In genomic region chr9:113361304-113362018, GRCh38 we compare ENCODE assay signal across 15 cellular contexts. TPM values are rescaled to one million over a fixed set of nuclear protein-coding genes. Genes with fewer than 3 reads are reported as not detected.
DNase-seq lines count a peak whose midpoint lies in the region; ATAC-seq, FAIRE-seq and TF ChIP-seq lines count a peak whose summit lies in the region.
"Had no signal": no experiment of that assay in that cellular context is flagged by ENCODE, and none has a peak within 500 bp of the region (broad histone marks: within the 10 kb centered on the region; RNA-seq: fewer than 3 reads in every experiment).

No MANE protein-coding gene starts in this region.

- H3K9me3 Mint-ChIP-seq in activated CD4-positive, alpha-beta T cell treated with anti-CD3 and anti-CD28 coated beads for 36 hours (ENCODE audit: low read depth) = no peaks in the 10 kb centered on the region
- no peaks in the 10 kb centered on the region for H3K9me3 Mint-ChIP-seq in activated CD4-positive, alpha-beta T cell treated with anti-CD3 and anti-CD28 coated beads, Interleukin-2, amount 10 ng/mL, durations not matched to agents 7 days and 5 days

- H3K27me3 Mint-ChIP-seq in activated CD4-positive, alpha-beta T cell treated with anti-CD3 and anti-CD28 coated beads for 36 hours = peaks cover 7% of the 10 kb centered on the region
- no peaks in the 10 kb centered on the region for H3K27me3 Mint-ChIP-seq in activated CD4-positive, alpha-beta T cell treated with anti-CD3 and anti-CD28 coated beads, Interleukin-2, amount 10 ng/mL, durations not matched to agents 7 days and 5 days

- no peak for TF ChIP-seq POLR2A in K562 (conservative IDR thresholded peaks at IDR 0.05)

- no peaks in the 10 kb centered on the region for H3K9me1 ChIP-seq in K562 (ENCODE audit: control insufficient read depth, insufficient read depth, low read length)

- no peak for TF ChIP-seq CTCF in K562 (IDR thresholded peaks at IDR 0.05 in 2 of 3, conservative IDR thresholded peaks at IDR 0.05 in 1 of 3; ENCODE audit: insufficient read depth in 2 of 3, low read depth in 1 of 3, low read length in 3 of 3)
- TF ChIP-seq CTCF in osteoblast (IDR thresholded peaks at IDR 0.05; ENCODE audit: extremely low read depth, low read depth, low read length) = no peak

- peak overlapping the region; percentile 66; the same call in 1 of the 2 replicates for H2AFZ ChIP-seq in K562 (ENCODE audit: low read depth, low read length)
- no peak overlapping the region for H2AFZ ChIP-seq in osteoblast (ENCODE audit: low read length)

- TF ChIP-seq RAD21 in K562 (CRISPR knock-in tag; conservative IDR thresholded peaks at IDR 0.05 in 1 of 2, IDR thresholded peaks at IDR 0.05 in 1 of 2) = no peak

- no peak overlapping the region for H3K27ac Mint-ChIP-seq in activated CD4-positive, alpha-beta T cell treated with anti-CD3 and anti-CD28 coated beads for 36 hours
- H3K27ac Mint-ChIP-seq in activated CD4-positive, alpha-beta T cell treated with anti-CD3 and anti-CD28 coated beads, Interleukin-2, amount 10 ng/mL, durations not matched to agents 7 days and 5 days = no peak overlapping the region
- H3K27ac Mint-ChIP-seq: B cell had no signal

- no peak overlapping the region for H3K27ac ChIP-seq in K562 (ENCODE audit: extremely low read depth, low read depth, low read length)
- no peak overlapping the region for H3K27ac ChIP-seq in osteoblast (ENCODE audit: low read depth, low read length)
- H3K27ac ChIP-seq: breast epithelium, SJSA1 had no signal

- no peak for FAIRE-seq in K562 (lab: Jason Lieb, UNC)
- FAIRE-seq: urothelium cell line had no signal

- H3K4me2 ChIP-seq in K562 (ENCODE audit: insufficient read depth, low read length) = peak overlapping the region; percentile 48
- H3K4me2 ChIP-seq in osteoblast (ENCODE audit: insufficient read depth, low read length) = no peak overlapping the region

- H3K9ac ChIP-seq in K562 (ENCODE audit: insufficient read depth in 1 of 2, low read depth in 2 of 2, low read length in 2 of 2) = peak overlapping the region in 1 of 2 experiments; percentile 62; a peak in 1 of 4 replicates

- CTCF ChIA-PET in activated CD4-positive, alpha-beta T cell treated with anti-CD3 and anti-CD28 coated beads for 36 hours (lab: Charles Lee) = interaction anchor here (0.6 to 2.3 kb wide), 6 partner anchors 9 to 87 kb away, joined by 3 to 14 read pairs (median 4); partner anchors contain the start of genes CDC26, PRPF4 and WDR31
- CTCF ChIA-PET in activated CD4-positive, alpha-beta T cell treated with anti-CD3 and anti-CD28 coated beads, Interleukin-2, amount 10 ng/mL, durations not matched to agents 7 days and 5 days (lab: Charles Lee) = interaction anchor here (0.8 to 1.4 kb wide), 4 partner anchors 9 to 24 kb away, joined by 3 to 6 read pairs (median 4); no protein-coding TSS in a partner anchor
- CTCF ChIA-PET in K562 (lab: Yijun Ruan, JAX; ENCODE audit: low intra/inter-chr PET ratio) = no interaction called here

- no peaks in the 10 kb centered on the region for H3K36me3 Mint-ChIP-seq in activated CD4-positive, alpha-beta T cell treated with anti-CD3 and anti-CD28 coated beads for 36 hours (ENCODE audit: low read depth)
- peaks cover 3% of the 10 kb centered on the region for H3K36me3 Mint-ChIP-seq in activated CD4-positive, alpha-beta T cell treated with anti-CD3 and anti-CD28 coated beads, Interleukin-2, amount 10 ng/mL, durations not matched to agents 7 days and 5 days (ENCODE audit: low read depth)

- intact Hi-C loops in activated CD4-positive, alpha-beta T cell treated with anti-CD3 and anti-CD28 coated beads for 36 hours (cut with DNase I, micrococcal nuclease) = loop anchor here in 1 of 2 experiments (1.0 kb wide), 1 partner anchor 10 kb away; no protein-coding TSS in a partner anchor
- intact Hi-C loops in K562 (cut with micrococcal nuclease) = no loop called here

- H4K20me1 ChIP-seq in K562 (replicated peaks; ENCODE audit: control insufficient read depth, insufficient read depth, low read length) = 0 out of 2 replicates have a peak, but pooled peaks cover 3% of the 10 kb centered on the region
- H4K20me1 ChIP-seq in osteoblast (ENCODE audit: insufficient read depth, low read length) = no peaks in the 10 kb centered on the region

- POLR2A ChIA-PET in activated CD4-positive, alpha-beta T cell treated with anti-CD3 and anti-CD28 coated beads for 36 hours (lab: Charles Lee) = interaction anchor here (0.6 to 1.5 kb wide), 3 partner anchors 11 to 44 kb away, joined by 3 to 6 read pairs (median 3); no protein-coding TSS in a partner anchor
- POLR2A ChIA-PET in activated CD4-positive, alpha-beta T cell treated with anti-CD3 and anti-CD28 coated beads, Interleukin-2, amount 10 ng/mL, durations not matched to agents 7 days and 5 days (lab: Charles Lee) = no interaction called here
- POLR2A ChIA-PET in K562 (lab: Yijun Ruan, JAX) = interaction anchor here (0.7 to 2.2 kb wide), 5 partner anchors 9 to 50 kb away, joined by 3 to 22 read pairs (median 3); partner anchors contain the start of genes C9orf43 and POLE3

- DNase-seq in activated CD4-positive, alpha-beta T cell treated with anti-CD3 and anti-CD28 coated beads for 36 hours = peak; percentile 65
- DNase-seq in activated CD4-positive, alpha-beta T cell treated with anti-CD3 and anti-CD28 coated beads, Interleukin-2, amount 10 ng/mL, durations not matched to agents 7 days and 5 days = no peak
- DNase-seq in MG63 (peak; percentile 12), K562 (ENCODE audit: extremely low read depth in 1 of 4, low spot score in 3 of 4) (peak in 1 of 4 experiments; percentile 58), osteoblast (ENCODE audit: insufficient read length, low spot score, missing footprints) (peak; percentile 87), 8988T (no peak), NCI-H1417 treated with DMSO at 0.1 percent for 48 hours (lab: John Stamatoyannopoulos, UW) (no peak)
- no peak for DNase-seq in activated effector memory CD4-positive, alpha-beta T cell treated with Interleukin-2 at 50 U/mL for 16 hours
- DNase-seq: left ventricle myocardium superior had no signal

- peak; percentile 97 for ATAC-seq in activated CD4-positive, alpha-beta T cell treated with anti-CD3 and anti-CD28 coated beads for 36 hours
- ATAC-seq in K562 = peak; percentile 56
- ATAC-seq: left ventricle myocardium superior had no signal

- no peak for TF ChIP-seq EP300 in K562 (IDR thresholded peaks at IDR 0.05; ENCODE audit: low read length)

- H3K79me2 ChIP-seq in K562 (ENCODE audit: control insufficient read depth, insufficient read depth, low read length) (no peaks in the 10 kb centered on the region), osteoblast (ENCODE audit: insufficient read depth, low read length) (no peaks in the 10 kb centered on the region)

- no peak overlapping the region for H3K4me3 Mint-ChIP-seq in activated CD4-positive, alpha-beta T cell treated with anti-CD3 and anti-CD28 coated beads for 36 hours
- H3K4me3 Mint-ChIP-seq in activated CD4-positive, alpha-beta T cell treated with anti-CD3 and anti-CD28 coated beads, Interleukin-2, amount 10 ng/mL, durations not matched to agents 7 days and 5 days = no peak overlapping the region
- H3K4me3 Mint-ChIP-seq: B cell had no signal

- no TSS peak for BruUV-seq in K562 (replicated peaks; lab: Mats Ljungman, UMichigan)

- 4% methylated on average over 7 of the region's 7 CpGs for WGBS in K562 (ENCODE audit: insufficient coverage, low coverage, missing lambda C conversion rate)

- H3K27me3 ChIP-seq in MG63 = no peaks in the 10 kb centered on the region; the same call in 1 of the 2 replicates
- H3K27me3 ChIP-seq in K562 (ENCODE audit: control insufficient read depth in 2 of 2, insufficient read depth in 2 of 2, low read length in 2 of 2) = 0 out of 5 replicates have a peak, but pooled peaks cover 0 to 4% of the 10 kb centered on the region in 2 experiments
- H3K27me3 ChIP-seq in osteoblast (ENCODE audit: insufficient read depth, low read length) = peaks cover 12% of the 10 kb centered on the region
- H3K27me3 ChIP-seq: breast epithelium, SJSA1 had no signal

- H3K9me3 ChIP-seq in MG63 (no peaks in the 10 kb centered on the region), K562 (replicated peaks; ENCODE audit: control insufficient read depth, insufficient read depth, low read depth, low read length) (no peaks in the 10 kb centered on the region), osteoblast (ENCODE audit: low read depth, low read length) (no peaks in the 10 kb centered on the region)
- H3K9me3 ChIP-seq: breast epithelium, SJSA1 had no signal

- H3K4me1 ChIP-seq in K562 (replicated peaks in 1 of 2; ENCODE audit: control insufficient read depth in 2 of 2, insufficient read depth in 2 of 2, low read length in 2 of 2) (peaks cover 20 to 21% of the 10 kb centered on the region in 2 experiments), osteoblast (ENCODE audit: insufficient read depth, low read length) (peaks cover 3% of the 10 kb centered on the region)
- H3K4me1 ChIP-seq: breast epithelium, SJSA1 had no signal

- in situ Hi-C loops in K562 (cut with MboI) = no loop called here

- H3K4me1 Mint-ChIP-seq in activated CD4-positive, alpha-beta T cell treated with anti-CD3 and anti-CD28 coated beads for 36 hours = peaks cover 14% of the 10 kb centered on the region
- no peaks in the 10 kb centered on the region for H3K4me1 Mint-ChIP-seq in activated CD4-positive, alpha-beta T cell treated with anti-CD3 and anti-CD28 coated beads, Interleukin-2, amount 10 ng/mL, durations not matched to agents 7 days and 5 days
- H3K4me1 Mint-ChIP-seq: B cell had no signal

- no peak overlapping the region for H3K4me3 ChIP-seq in MG63
- no peak overlapping the region for H3K4me3 ChIP-seq in K562
- H3K4me3 ChIP-seq in osteoblast (ENCODE audit: insufficient read depth, low read length) = no peak overlapping the region
- H3K4me3 ChIP-seq: breast epithelium, SJSA1 had no signal

- H3K36me3 ChIP-seq in MG63 (no peaks in the 10 kb centered on the region), K562 (ENCODE audit: control insufficient read depth, insufficient read depth, low read length) (no peaks in the 10 kb centered on the region), osteoblast (ENCODE audit: insufficient read depth, low read length) (no peaks in the 10 kb centered on the region)
- H3K36me3 ChIP-seq: breast epithelium, SJSA1 had no signal

RNA-seq across cellular contexts. Expression of gene BSPRY, which starts 12.1 kb away (rescaled TPM):
- 1 to 10 TPM; 5.7 to 6.6 TPM for total RNA-seq in activated CD4-positive, alpha-beta T cell treated with anti-CD3 and anti-CD28 coated beads for 36 hours
- total RNA-seq in activated CD4-positive, alpha-beta T cell treated with anti-CD3 and anti-CD28 coated beads, Interleukin-2, amount 10 ng/mL, durations not matched to agents 7 days and 5 days = 1 to 10 TPM; 2.0 to 2.3 TPM
- not detected in 2 replicates for total RNA-seq in MG63 (2014; rRNA removed; shearing (Covaris generic); ENCODE audit: low replicate concordance)
- total RNA-seq in K562 (2011; cell fraction: chromatin; rRNA removed; ENCODE audit: low replicate concordance) = 0.25 and 0.56 TPM in 2 replicates
- 0.17 and 0.53 TPM in 2 replicates for total RNA-seq in K562 (2011; cell fraction: nucleolus; rRNA removed)
- total RNA-seq in K562 (2011; cell fraction: nucleoplasm; rRNA removed) = 0.59 and 0.84 TPM in 2 replicates
- 0.16 and 0.18 TPM in 2 replicates for total RNA-seq in K562 (2014; rRNA removed)
- total RNA-seq in K562 (2014; rRNA removed; fragmentation: Illumina TruSeq; extraction: Trizol) = 0.18 and 0.22 TPM in 2 replicates
- total RNA-seq in K562 (2015; rRNA removed; fragmentation: Illumina TruSeq; extraction: Trizol) = 0.22 and 0.23 TPM in 2 replicates
- 0.16 and 0.45 TPM in 2 replicates for total RNA-seq in K562 (2021)
- polyA plus RNA-seq in K562 (2011; rRNA removed) = 0.46 and 0.67 TPM in 2 replicates
- 0.63 and 1.2 TPM in 2 replicates for polyA plus RNA-seq in K562 (2011; cell fraction: cytosol; rRNA removed)
- 0.51 and 0.95 TPM in 2 replicates for polyA plus RNA-seq in K562 (2011; cell fraction: nucleus; rRNA removed)
- 0.30 and 0.64 TPM in 2 replicates for polyA plus RNA-seq in K562 (2012)
- 0.21 and 0.22 TPM in 2 replicates for polyA plus RNA-seq in K562 (2014; fragmentation: Illumina TruSeq; extraction: Trizol)
- under 1 TPM; 0.07 TPM for polyA plus RNA-seq in K562 (2014; fragmentation: Nextera tagmentation; extraction: Ambion mirVana)
- polyA plus RNA-seq in K562 (2014; rRNA removed) = 0.17 and 0.34 TPM in 2 replicates
- 0.30 and 0.88 TPM in 2 replicates for polyA minus RNA-seq in K562 (2011; rRNA and poly(A)+ RNA removed)
- 0.55 TPM in 1 of 2 replicates, not detected in the other for polyA minus RNA-seq in K562 (2011; cell fraction: cytosol; rRNA and poly(A)+ RNA removed)
- 0.27 and 0.33 TPM in 2 replicates for polyA minus RNA-seq in K562 (2011; cell fraction: nucleus; rRNA and poly(A)+ RNA removed)
- total RNA-seq in osteoblast = not detected in 2 replicates
- total RNA-seq: fibroblast of villous mesenchyme, H4, SJSA1 had no signal

RNA-seq across cellular contexts. Expression of gene HDHD3, which starts 15.3 kb away (rescaled TPM):
- 10 to 100 TPM; 12.7 to 16.5 TPM for total RNA-seq in activated CD4-positive, alpha-beta T cell treated with anti-CD3 and anti-CD28 coated beads for 36 hours
- total RNA-seq in activated CD4-positive, alpha-beta T cell treated with anti-CD3 and anti-CD28 coated beads, Interleukin-2, amount 10 ng/mL, durations not matched to agents 7 days and 5 days = 10 to 100 TPM; 16.2 to 20.2 TPM
- 7.6 and 11.5 TPM in 2 replicates for total RNA-seq in MG63 (2014; rRNA removed; shearing (Covaris generic); ENCODE audit: low replicate concordance)
- 7.1 and 22.9 TPM in 2 replicates for total RNA-seq in K562 (2011; cell fraction: chromatin; rRNA removed; ENCODE audit: low replicate concordance)
- total RNA-seq in K562 (2011; cell fraction: nucleolus; rRNA removed) = 30.4 and 30.7 TPM in 2 replicates
- 16.3 and 16.9 TPM in 2 replicates for total RNA-seq in K562 (2011; cell fraction: nucleoplasm; rRNA removed)
- total RNA-seq in K562 (2014; rRNA removed) (13.8 and 20.4 TPM in 2 replicates), K562 (2014; rRNA removed; fragmentation: Illumina TruSeq; extraction: Trizol) (4.4 and 5.0 TPM in 2 replicates), K562 (2015; rRNA removed; fragmentation: Illumina TruSeq; extraction: Trizol) (12.5 and 14.4 TPM in 2 replicates), K562 (2021) (15.7 TPM in 2 replicates), osteoblast (7.2 and 15.6 TPM in 2 replicates)
- polyA plus RNA-seq in K562 (2011; rRNA removed) (10.7 and 10.9 TPM in 2 replicates), K562 (2014; fragmentation: Illumina TruSeq; extraction: Trizol) (10.1 and 12.9 TPM in 2 replicates), K562 (2014; fragmentation: Nextera tagmentation; extraction: Ambion mirVana) (1 to 10 TPM; 1.1 to 2.0 TPM), K562 (2014; rRNA removed) (19.1 and 22.7 TPM in 2 replicates)
- polyA plus RNA-seq in K562 (2011; cell fraction: cytosol; rRNA removed) = 12.8 and 21.8 TPM in 2 replicates
- 9.5 and 19.5 TPM in 2 replicates for polyA plus RNA-seq in K562 (2011; cell fraction: nucleus; rRNA removed)
- 14.3 and 24.3 TPM in 2 replicates for polyA plus RNA-seq in K562 (2012)
- 4.6 TPM in 2 replicates for polyA minus RNA-seq in K562 (2011; rRNA and poly(A)+ RNA removed)
- 4.9 and 5.7 TPM in 2 replicates for polyA minus RNA-seq in K562 (2011; cell fraction: cytosol; rRNA and poly(A)+ RNA removed)
- polyA minus RNA-seq in K562 (2011; cell fraction: nucleus; rRNA and poly(A)+ RNA removed) = 8.2 and 13.1 TPM in 2 replicates

RNA-seq across cellular contexts. Expression of gene WDR31, which starts 21.4 kb away (rescaled TPM):
- total RNA-seq in activated CD4-positive, alpha-beta T cell treated with anti-CD3 and anti-CD28 coated beads for 36 hours = 1 to 10 TPM; 1.7 to 2.1 TPM
- total RNA-seq in activated CD4-positive, alpha-beta T cell treated with anti-CD3 and anti-CD28 coated beads, Interleukin-2, amount 10 ng/mL, durations not matched to agents 7 days and 5 days = under 1 TPM; 0.55 to 0.87 TPM
- 1.6 and 2.5 TPM in 2 replicates for total RNA-seq in MG63 (2014; rRNA removed; shearing (Covaris generic); ENCODE audit: low replicate concordance)
- 1.1 and 1.9 TPM in 2 replicates for total RNA-seq in K562 (2011; cell fraction: chromatin; rRNA removed; ENCODE audit: low replicate concordance)
- total RNA-seq in K562 (2011; cell fraction: nucleolus; rRNA removed) = 0.83 and 1.2 TPM in 2 replicates
- total RNA-seq in K562 (2011; cell fraction: nucleoplasm; rRNA removed) = 0.73 and 0.84 TPM in 2 replicates
- total RNA-seq in K562 (2014; rRNA removed) = 0.64 and 0.78 TPM in 2 replicates
- 0.95 and 1.3 TPM in 2 replicates for total RNA-seq in K562 (2014; rRNA removed; fragmentation: Illumina TruSeq; extraction: Trizol)
- 0.80 and 1.0 TPM in 2 replicates for total RNA-seq in K562 (2015; rRNA removed; fragmentation: Illumina TruSeq; extraction: Trizol)
- total RNA-seq in K562 (2021) = 1.4 and 1.5 TPM in 2 replicates
- 1.3 and 1.8 TPM in 2 replicates for polyA plus RNA-seq in K562 (2011; rRNA removed)
- 0.64 and 1.2 TPM in 2 replicates for polyA plus RNA-seq in K562 (2011; cell fraction: cytosol; rRNA removed)
- 0.93 and 1.8 TPM in 2 replicates for polyA plus RNA-seq in K562 (2011; cell fraction: nucleus; rRNA removed)
- polyA plus RNA-seq in K562 (2012) = 1.6 and 4.2 TPM in 2 replicates
- 1.2 and 1.3 TPM in 2 replicates for polyA plus RNA-seq in K562 (2014; fragmentation: Illumina TruSeq; extraction: Trizol)
- under 1 TPM; 0.35 to 0.71 TPM for polyA plus RNA-seq in K562 (2014; fragmentation: Nextera tagmentation; extraction: Ambion mirVana)
- 0.66 and 1.5 TPM in 2 replicates for polyA plus RNA-seq in K562 (2014; rRNA removed)
- 2.9 and 7.2 TPM in 2 replicates for polyA minus RNA-seq in K562 (2011; rRNA and poly(A)+ RNA removed)
- 1.0 and 2.5 TPM in 2 replicates for polyA minus RNA-seq in K562 (2011; cell fraction: cytosol; rRNA and poly(A)+ RNA removed)
- polyA minus RNA-seq in K562 (2011; cell fraction: nucleus; rRNA and poly(A)+ RNA removed) = 0.54 and 0.67 TPM in 2 replicates
- total RNA-seq in osteoblast = 1.4 and 2.4 TPM in 2 replicates

RNA-seq across cellular contexts. Expression of gene ALAD, which starts 39.6 kb away (rescaled TPM):
- 10 to 100 TPM; 20.2 to 30.1 TPM for total RNA-seq in activated CD4-positive, alpha-beta T cell treated with anti-CD3 and anti-CD28 coated beads for 36 hours
- total RNA-seq in activated CD4-positive, alpha-beta T cell treated with anti-CD3 and anti-CD28 coated beads, Interleukin-2, amount 10 ng/mL, durations not matched to agents 7 days and 5 days = 10 to 100 TPM; 37.5 to 40.6 TPM
- 14.8 and 17.0 TPM in 2 replicates for total RNA-seq in MG63 (2014; rRNA removed; shearing (Covaris generic); ENCODE audit: low replicate concordance)
- total RNA-seq in K562 (2011; cell fraction: chromatin; rRNA removed; ENCODE audit: low replicate concordance) = 27.4 and 37.9 TPM in 2 replicates
- total RNA-seq in K562 (2011; cell fraction: nucleolus; rRNA removed) = 14.2 and 19.7 TPM in 2 replicates
- 22.7 and 30.5 TPM in 2 replicates for total RNA-seq in K562 (2011; cell fraction: nucleoplasm; rRNA removed)
- total RNA-seq in K562 (2014; rRNA removed) (6.8 and 7.4 TPM in 2 replicates), K562 (2014; rRNA removed; fragmentation: Illumina TruSeq; extraction: Trizol) (5.6 and 6.5 TPM in 2 replicates), K562 (2015; rRNA removed; fragmentation: Illumina TruSeq; extraction: Trizol) (10.8 and 11.4 TPM in 2 replicates), K562 (2021) (10.8 and 11.4 TPM in 2 replicates), osteoblast (23.9 and 26.8 TPM in 2 replicates)
- polyA plus RNA-seq in K562 (2011; rRNA removed) (6.1 and 7.4 TPM in 2 replicates), K562 (2014; fragmentation: Illumina TruSeq; extraction: Trizol) (12.7 and 12.8 TPM in 2 replicates), K562 (2014; fragmentation: Nextera tagmentation; extraction: Ambion mirVana) (1 to 10 TPM; 1.3 to 2.3 TPM), K562 (2014; rRNA removed) (9.8 and 10.5 TPM in 2 replicates)
- polyA plus RNA-seq in K562 (2011; cell fraction: cytosol; rRNA removed) = 4.6 and 4.7 TPM in 2 replicates
- polyA plus RNA-seq in K562 (2011; cell fraction: nucleus; rRNA removed) = 24.7 and 38.2 TPM in 2 replicates
- 17.4 and 28.3 TPM in 2 replicates for polyA plus RNA-seq in K562 (2012)
- polyA minus RNA-seq in K562 (2011; rRNA and poly(A)+ RNA removed) = 5.9 and 6.0 TPM in 2 replicates
- polyA minus RNA-seq in K562 (2011; cell fraction: cytosol; rRNA and poly(A)+ RNA removed) = 2.7 and 3.3 TPM in 2 replicates
- 10.2 and 13.0 TPM in 2 replicates for polyA minus RNA-seq in K562 (2011; cell fraction: nucleus; rRNA and poly(A)+ RNA removed)

RNA-seq across cellular contexts. Expression of gene POLE3, which starts 49.0 kb away (rescaled TPM):
- total RNA-seq in activated CD4-positive, alpha-beta T cell treated with anti-CD3 and anti-CD28 coated beads for 36 hours = 10 to 100 TPM; 53.3 to 57.4 TPM
- 10 to 100 TPM; 66.6 to 73.1 TPM for total RNA-seq in activated CD4-positive, alpha-beta T cell treated with anti-CD3 and anti-CD28 coated beads, Interleukin-2, amount 10 ng/mL, durations not matched to agents 7 days and 5 days
- 81.1 and 97.9 TPM in 2 replicates for total RNA-seq in MG63 (2014; rRNA removed; shearing (Covaris generic); ENCODE audit: low replicate concordance)
- total RNA-seq in K562 (2011; cell fraction: chromatin; rRNA removed; ENCODE audit: low replicate concordance) = 30.9 and 38.3 TPM in 2 replicates
- total RNA-seq in K562 (2011; cell fraction: nucleolus; rRNA removed) = 28.6 and 39.2 TPM in 2 replicates
- total RNA-seq in K562 (2011; cell fraction: nucleoplasm; rRNA removed) = 44.4 and 64.5 TPM in 2 replicates
- total RNA-seq in K562 (2014; rRNA removed) = 96.6 and 116 TPM in 2 replicates
- total RNA-seq in K562 (2014; rRNA removed; fragmentation: Illumina TruSeq; extraction: Trizol) = 124 and 137 TPM in 2 replicates
- 148 and 155 TPM in 2 replicates for total RNA-seq in K562 (2015; rRNA removed; fragmentation: Illumina TruSeq; extraction: Trizol)
- 91.5 and 95.7 TPM in 2 replicates for total RNA-seq in K562 (2021)
- 116 and 163 TPM in 2 replicates for polyA plus RNA-seq in K562 (2011; rRNA removed)
- 85.5 and 134 TPM in 2 replicates for polyA plus RNA-seq in K562 (2011; cell fraction: cytosol; rRNA removed)
- 69.3 and 73.0 TPM in 2 replicates for polyA plus RNA-seq in K562 (2011; cell fraction: nucleus; rRNA removed)
- polyA plus RNA-seq in K562 (2012) = 75.7 and 93.0 TPM in 2 replicates
- 159 and 179 TPM in 2 replicates for polyA plus RNA-seq in K562 (2014; fragmentation: Illumina TruSeq; extraction: Trizol)
- 100 to 1,000 TPM in 1 of 2 experiments, 10 to 100 TPM in 1; 52.6 to 110 TPM for polyA plus RNA-seq in K562 (2014; fragmentation: Nextera tagmentation; extraction: Ambion mirVana)
- 102 and 115 TPM in 2 replicates for polyA plus RNA-seq in K562 (2014; rRNA removed)
- polyA minus RNA-seq in K562 (2011; rRNA and poly(A)+ RNA removed) = 78.4 and 89.9 TPM in 2 replicates
- 24.5 and 35.2 TPM in 2 replicates for polyA minus RNA-seq in K562 (2011; cell fraction: cytosol; rRNA and poly(A)+ RNA removed)
- 11.8 and 21.7 TPM in 2 replicates for polyA minus RNA-seq in K562 (2011; cell fraction: nucleus; rRNA and poly(A)+ RNA removed)
- 30.8 and 34.5 TPM in 2 replicates for total RNA-seq in osteoblast

Comparison
In these comparisons a context has a peak if more than half of its experiments do, and no peak if none do; other contexts are left out.
1. DNase-seq: peak in activated CD4-positive, alpha-beta T cell treated with anti-CD3 and anti-CD28 coated beads for 36 hours (single experiment), MG63 (single experiment) and osteoblast (single experiment); none in activated CD4-positive, alpha-beta T cell treated with anti-CD3 and anti-CD28 coated beads, Interleukin-2, amount 10 ng/mL, durations not matched to agents 7 days and 5 days (single experiment), 8988T (single experiment), activated effector memory CD4-positive, alpha-beta T cell treated with Interleukin-2 at 50 U/mL for 16 hours (single experiment) and NCI-H1417 treated with DMSO at 0.1 percent for 48 hours (single experiment).